In genomic region chr6:67880939-67881705, GRCh38 we compare ENCODE assay signal across 22 cellular contexts.
DNase-seq lines count a peak whose midpoint lies in the region; ATAC-seq and TF ChIP-seq lines count a peak whose summit lies in the region.
"Had no signal": no experiment of that assay in that cellular context is flagged by ENCODE, and none has a peak within 500 bp of the region (broad histone marks: within the 10 kb centered on the region; RNA-seq: fewer than 3 reads in every experiment).

No MANE protein-coding gene starts in this region.

- no peaks in the 10 kb centered on the region for H3K27me3 Mint-ChIP-seq in progenitor cell of endocrine pancreas

- no peaks in the 10 kb centered on the region for H3K36me3 Mint-ChIP-seq in progenitor cell of endocrine pancreas (ENCODE audit: insufficient read depth)

- H3K9ac ChIP-seq in PC-3 (ENCODE audit: low read length): no peak overlapping the region

- H3K4me3 Mint-ChIP-seq in progenitor cell of endocrine pancreas (ENCODE audit: low read depth): no peak overlapping the region

- no peak overlapping the region for H2AFZ ChIP-seq in PC-3 (ENCODE audit: low read length)

- no peaks in the 10 kb centered on the region for H3K36me3 ChIP-seq in PC-3 (ENCODE audit: low read depth, low read length)
- H3K36me3 ChIP-seq: HAP-1 had no signal

- no peaks in the 10 kb centered on the region for H3K9me3 ChIP-seq in PC-3 (ENCODE audit: low read length)
- H3K9me3 ChIP-seq: HAP-1, testis had no signal

- H3K27ac Mint-ChIP-seq in progenitor cell of endocrine pancreas: no peak overlapping the region

- ATAC-seq in PC-3: no peak
- ATAC-seq in GM21381 (IDR thresholded peaks at IDR 0.05; ENCODE audit: unreplicated experiment): no peak

- no peak overlapping the region for H3K27ac ChIP-seq in PC-3 (ENCODE audit: low read length)
- H3K27ac ChIP-seq: testis had no signal

- intact Hi-C loops in PC-3 (cut with micrococcal nuclease): no loop called here

- peaks cover 8% of the 10 kb centered on the region for H3K9me3 Mint-ChIP-seq in progenitor cell of endocrine pancreas (ENCODE audit: low read depth)

- POLR2A ChIA-PET in PC-3 (lab: Charles Lee; ENCODE audit: unreplicated experiment): no interaction called here

- DNase-seq in H4 (ENCODE audit: low spot score): peak; percentile 44
- DNase-seq in PC-3: peak; percentile 5
- DNase-seq in astrocyte of the hippocampus (ENCODE audit: low read depth, low spot score): peak; percentile 26
- peak; percentile 57 for DNase-seq in islet precursor cell
- no peak for DNase-seq in progenitor cell of endocrine pancreas (ENCODE audit: low spot score, unreplicated experiment)
- no peak for DNase-seq in activated naive CD4-positive, alpha-beta T cell (lab: John Stamatoyannopoulos, UW)
- DNase-seq in AG08396 (ENCODE audit: low spot score): no peak
- DNase-seq: activated CD4-positive, CD25-positive, alpha-beta regulatory T cell treated with anti-CD3 and anti-CD28 coated beads, Interleukin-2, amount 50 U/mL, for 72 hours; activated T-cell treated with anti-CD3 and anti-CD28 coated beads, Interleukin-2, amount 50 U/mL, for 1 hour; amygdala; central memory CD4-positive, alpha-beta T cell; DMS153; GDM1; hypothalamus; NCI-H1436; NCI-H510A treated with DMSO at 0.1 percent for 48 hours; small intestine; stimulated activated naive CD4-positive, alpha-beta T cell; T-helper 2 cell; testis had no signal

- H3K4me3 ChIP-seq in PC-3 (ENCODE audit: low read length): no peak overlapping the region
- H3K4me3 ChIP-seq: HAP-1, testis had no signal

- CTCF ChIA-PET in PC-3 (lab: Charles Lee): no interaction called here

- H3F3A ChIP-seq in PC-3 (ENCODE audit: low read length, unreplicated experiment): no peaks in the 10 kb centered on the region

- no peak for TF ChIP-seq CTCF in PC-3 (conservative IDR thresholded peaks at IDR 0.05; ENCODE audit: low read depth, low read length)
- TF ChIP-seq CTCF in progenitor cell of endocrine pancreas (IDR thresholded peaks at IDR 0.05; ENCODE audit: unreplicated experiment): no peak

- no peaks in the 10 kb centered on the region for H3K9me2 ChIP-seq in PC-3 (replicated peaks; ENCODE audit: low read length)

- BruUV-seq in PC-3 (replicated peaks; lab: Mats Ljungman, UMichigan): no TSS peak

- H3K79me2 ChIP-seq in PC-3 (ENCODE audit: low read length): no peaks in the 10 kb centered on the region

- no peaks in the 10 kb centered on the region for H3K4me1 Mint-ChIP-seq in progenitor cell of endocrine pancreas (ENCODE audit: low read depth)

- H3K4me2 ChIP-seq in PC-3 (ENCODE audit: low read length): no peak overlapping the region

- no peaks in the 10 kb centered on the region for H3K4me1 ChIP-seq in PC-3 (ENCODE audit: insufficient read depth, low read length)
- H3K4me1 ChIP-seq: HAP-1, testis had no signal

- no peaks in the 10 kb centered on the region for H3K27me3 ChIP-seq in PC-3 (ENCODE audit: low read length)
- H3K27me3 ChIP-seq: testis had no signal

- no peaks in the 10 kb centered on the region for H4K20me1 ChIP-seq in PC-3 (ENCODE audit: low read length)

Comparison
In these comparisons a context has a peak if more than half of its experiments do, and no peak if none do; other contexts are left out.
1. DNase-seq: peak in H4 (single experiment), PC-3 (single experiment), astrocyte of the hippocampus (single experiment) and islet precursor cell (single experiment); none in progenitor cell of endocrine pancreas (single experiment), activated naive CD4-positive, alpha-beta T cell (0 of 4) and AG08396 (single experiment).